Comparison of ENCODE assay signal across 1 cellular context in genomic region chr5:154857534-154858250, GRCh38.
TF ChIP-seq lines count a peak whose summit lies in the region.

No MANE protein-coding gene starts in this region.

TF ChIP-seq in HepG2, 621 proteins besides CTCF, POLR2A, EP300 and RAD21 (continued from another document and continues in another):
- TF ChIP-seq CSRNP1 (CRISPR knock-in tag; IDR thresholded peaks at IDR 0.05) (peak; percentile 33; the same call in 1 of the 2 replicates), EEA1 (CRISPR knock-in tag; IDR thresholded peaks at IDR 0.05; ENCODE audit: borderline replicate concordance) (no peak), RBAK (CRISPR knock-in tag; IDR thresholded peaks at IDR 0.05) (no peak), ZNF274 (CRISPR knock-in tag; IDR thresholded peaks at IDR 0.05) (no peak), TFDP1 (CRISPR knock-in tag; IDR thresholded peaks at IDR 0.05; ENCODE audit: borderline replicate concordance) (peak; percentile 51; the same call in 1 of the 2 replicates), HIC2 (CRISPR knock-in tag; IDR thresholded peaks at IDR 0.05; ENCODE audit: low read depth) (0 out of 2 replicates have a peak, but pooled peaks have one; percentile 44), SP1 (IDR thresholded peaks at IDR 0.05) (no peak), SP1 (CRISPR knock-in tag; IDR thresholded peaks at IDR 0.05) (no peak), TCF7 (IDR thresholded peaks at IDR 0.05; ENCODE audit: low read depth) (0 out of 2 replicates have a peak, but pooled peaks have one; percentile 17), ZNF644 (CRISPR knock-in tag; IDR thresholded peaks at IDR 0.05; ENCODE audit: low read depth) (no peak), ZNF850 (CRISPR knock-in tag; conservative IDR thresholded peaks at IDR 0.05) (no peak), ZBTB4 (CRISPR knock-in tag; IDR thresholded peaks at IDR 0.05; ENCODE audit: borderline replicate concordance) (no peak), ELF3 (CRISPR knock-in tag; IDR thresholded peaks at IDR 0.05) (0 out of 2 replicates have a peak, but pooled peaks have one; percentile 11), AFF4 (CRISPR knock-in tag; IDR thresholded peaks at IDR 0.05) (no peak), MXI1 (IDR thresholded peaks at IDR 0.05; ENCODE audit: borderline replicate concordance, low read depth, low read length) (peak; percentile 89), TMF1 (CRISPR knock-in tag; IDR thresholded peaks at IDR 0.05; ENCODE audit: low read depth) (no peak), SMAD3 (CRISPR knock-in tag; IDR thresholded peaks at IDR 0.05) (no peak), ZBTB37 (CRISPR knock-in tag; IDR thresholded peaks at IDR 0.05) (no peak), FLYWCH1 (CRISPR knock-in tag; IDR thresholded peaks at IDR 0.05) (peak; percentile 76; the same call in 1 of the 2 replicates), KMT2A (CRISPR knock-in tag; IDR thresholded peaks at IDR 0.05) (peak; percentile 56; the same call in 1 of the 2 replicates), PHB2 (IDR thresholded peaks at IDR 0.05; ENCODE audit: partially characterized antibody) (no peak), HMG20A (CRISPR knock-in tag; IDR thresholded peaks at IDR 0.05; ENCODE audit: borderline replicate concordance) (no peak), PHF5A (CRISPR knock-in tag; IDR thresholded peaks at IDR 0.05; ENCODE audit: low read depth, unreplicated experiment) (no peak), ZNF891 (CRISPR knock-in tag; IDR thresholded peaks at IDR 0.05) (peak; percentile 89), ZZZ3 (CRISPR knock-in tag; IDR thresholded peaks at IDR 0.05; ENCODE audit: borderline replicate concordance) (no peak), HNRNPH1 (optimal IDR thresholded peaks at IDR 0.05; ENCODE audit: low read depth, low read length) (no peak), TCF12 (IDR thresholded peaks at IDR 0.05) (no peak), TCF12 (CRISPR knock-in tag; IDR thresholded peaks at IDR 0.05) (peak; percentile 87), BRCA1 (CRISPR knock-in tag; IDR thresholded peaks at IDR 0.05) (peak; percentile 81), REXO4 (CRISPR knock-in tag; IDR thresholded peaks at IDR 0.05; ENCODE audit: borderline replicate concordance) (no peak), NR2F2 (IDR thresholded peaks at IDR 0.05; ENCODE audit: borderline replicate concordance, low read depth) (no peak; the same call in 1 of the 2 replicates), ZNF580 (CRISPR knock-in tag; IDR thresholded peaks at IDR 0.05; ENCODE audit: borderline replicate concordance, low read depth) (no peak), ZNF746 (CRISPR knock-in tag; IDR thresholded peaks at IDR 0.05) (0 out of 2 replicates have a peak, but pooled peaks have one; percentile 10), EZH2 (conservative IDR thresholded peaks at IDR 0.05; ENCODE audit: low read depth, low read length) (no peak), KMT2B (CRISPR knock-in tag; IDR thresholded peaks at IDR 0.05) (peak; percentile 58; the same call in 1 of the 2 replicates), ZBTB2 (CRISPR knock-in tag; IDR thresholded peaks at IDR 0.05; ENCODE audit: low read depth) (no peak), RARG (CRISPR knock-in tag; IDR thresholded peaks at IDR 0.05; ENCODE audit: low read depth) (no peak), ZIK1 (CRISPR knock-in tag; IDR thresholded peaks at IDR 0.05; ENCODE audit: borderline replicate concordance, low read depth) (no peak; the same call in 1 of the 2 replicates), ZNF609 (CRISPR knock-in tag; IDR thresholded peaks at IDR 0.05; ENCODE audit: borderline replicate concordance) (no peak), ZFP82 (CRISPR knock-in tag; IDR thresholded peaks at IDR 0.05; ENCODE audit: borderline replicate concordance) (no peak; the same call in 1 of the 2 replicates), GTF3A (CRISPR knock-in tag; conservative IDR thresholded peaks at IDR 0.05) (no peak), POLR2AphosphoS2 (IDR thresholded peaks at IDR 0.05; ENCODE audit: low read depth, low read length) (no peak), ERF (CRISPR knock-in tag; IDR thresholded peaks at IDR 0.05) (no peak)
